Comparison of ENCODE assay signal across 7 cellular contexts in the genomic region with DNA sequence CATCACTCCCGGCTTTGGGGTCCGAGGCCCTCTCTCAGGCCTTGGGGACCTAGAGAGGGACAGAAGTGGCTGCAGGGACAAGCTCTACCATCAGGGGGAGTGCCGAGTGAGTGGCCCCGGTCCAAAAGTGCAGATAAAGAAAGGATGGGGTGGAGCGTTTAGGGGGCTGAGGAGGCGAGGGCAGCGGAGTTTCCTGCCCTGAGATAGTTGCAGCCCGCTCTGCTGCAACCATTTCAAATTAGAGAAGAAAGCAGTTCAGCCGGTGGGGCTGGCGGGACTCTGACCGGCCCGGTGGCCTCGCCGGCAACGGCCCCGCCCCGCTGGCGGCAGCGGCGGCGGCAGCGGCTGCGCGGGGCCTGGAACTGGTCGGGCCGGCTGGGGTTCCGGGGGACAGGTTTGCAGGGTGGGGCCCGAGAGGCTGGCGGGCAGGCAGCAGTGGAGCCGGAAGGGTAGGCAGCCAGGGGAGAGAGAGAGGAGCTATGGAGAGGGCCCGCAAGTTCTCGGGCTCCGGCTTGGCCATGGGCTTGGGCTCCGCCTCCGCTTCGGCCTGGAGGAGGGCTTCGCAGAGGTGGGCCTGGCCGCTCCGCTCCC. TPM values are rescaled to one million over a fixed set of nuclear protein-coding genes. Genes with fewer than 3 reads are reported as not detected.
DNase-seq lines count a peak whose midpoint lies in the region; ATAC-seq, FAIRE-seq and TF ChIP-seq lines count a peak whose summit lies in the region.

No MANE protein-coding gene starts in this region.

- no peaks in the 10 kb centered on the region for H3K9me3 Mint-ChIP-seq in activated CD8-positive, alpha-beta memory T cell treated with anti-CD3 and anti-CD28 coated beads, Interleukin-2, amount 10 ng/mL, durations not matched to agents 7 days and 5 days (ENCODE audit: low read depth)

- H3K36me3 ChIP-seq in muscle layer of duodenum (ENCODE audit: control insufficient read depth in 1 of 2, insufficient read depth in 2 of 2, low read length in 2 of 2), result no peaks in the 10 kb centered on the region
- H3K36me3 ChIP-seq in thymus (ENCODE audit: control insufficient read depth, insufficient read depth), result no peaks in the 10 kb centered on the region

- H3K9me3 ChIP-seq in muscle layer of duodenum (ENCODE audit: control insufficient read depth in 1 of 2, low read length in 2 of 2) (no peaks in the 10 kb centered on the region), thymus (ENCODE audit: control insufficient read depth) (no peaks in the 10 kb centered on the region)

- DNase-seq in GM12891 (ENCODE audit: insufficient read length, low spot score) (no peak), NCI-H2196 treated with DMSO at 0.1 percent for 48 hours (lab: John Stamatoyannopoulos, UW; ENCODE audit: unreplicated experiment) (peak; percentile 6), epithelial cell of esophagus (ENCODE audit: low read depth) (peak; percentile 45)
- DNase-seq in activated CD8-positive, alpha-beta memory T cell treated with anti-CD3 and anti-CD28 coated beads, Interleukin-2, amount 10 ng/mL, durations not matched to agents 7 days and 5 days, result peak; percentile 77

- H3K27me3 ChIP-seq in muscle layer of duodenum (ENCODE audit: low read depth, low read length) (no peaks in the 10 kb centered on the region), thymus (ENCODE audit: control insufficient read depth, insufficient read depth) (no peaks in the 10 kb centered on the region)

- H3K36me3 Mint-ChIP-seq in activated CD8-positive, alpha-beta memory T cell treated with anti-CD3 and anti-CD28 coated beads, Interleukin-2, amount 10 ng/mL, durations not matched to agents 7 days and 5 days, result peaks cover 13% of the 10 kb centered on the region

- peaks cover 41% of the 10 kb centered on the region for H3K4me1 Mint-ChIP-seq in activated CD8-positive, alpha-beta memory T cell treated with anti-CD3 and anti-CD28 coated beads, Interleukin-2, amount 10 ng/mL, durations not matched to agents 7 days and 5 days

- no peak for TF ChIP-seq POLR2A in GM12891 (IDR thresholded peaks at IDR 0.05; ENCODE audit: low read depth, low read length)

- peak; percentile 62 for ATAC-seq in HG02798 (IDR thresholded peaks at IDR 0.05; ENCODE audit: poor library complexity, unreplicated experiment)
- ATAC-seq in activated CD8-positive, alpha-beta memory T cell treated with anti-CD3 and anti-CD28 coated beads, Interleukin-2, amount 10 ng/mL, durations not matched to agents 7 days and 5 days, result peak; percentile 47

- peak overlapping the region; percentile 50 for H3K4me3 ChIP-seq in epithelial cell of esophagus (ENCODE audit: low read length)
- peak overlapping the region; percentile 50 to 67 for H3K4me3 ChIP-seq in muscle layer of duodenum (ENCODE audit: low read depth in 1 of 2, low read length in 2 of 2)
- peak overlapping the region; percentile 42 for H3K4me3 ChIP-seq in thymus (ENCODE audit: low read length)

- H3K27me3 Mint-ChIP-seq in activated CD8-positive, alpha-beta memory T cell treated with anti-CD3 and anti-CD28 coated beads, Interleukin-2, amount 10 ng/mL, durations not matched to agents 7 days and 5 days, result no peaks in the 10 kb centered on the region

- no peak overlapping the region for H3K27ac ChIP-seq in muscle layer of duodenum (ENCODE audit: low read length)
- H3K27ac ChIP-seq in thymus (ENCODE audit: low read depth), result no peak overlapping the region

- CTCF ChIA-PET in activated CD8-positive, alpha-beta memory T cell treated with anti-CD3 and anti-CD28 coated beads, Interleukin-2, amount 10 ng/mL, durations not matched to agents 7 days and 5 days (lab: Charles Lee), result interaction anchor here (0.6 to 4.9 kb wide), 9 partner anchors 9 to 306 kb away, joined by 3 to 26 read pairs (median 3); no protein-coding TSS in a partner anchor

- peak overlapping the region; percentile 82 for H3K4me3 Mint-ChIP-seq in activated CD8-positive, alpha-beta memory T cell treated with anti-CD3 and anti-CD28 coated beads, Interleukin-2, amount 10 ng/mL, durations not matched to agents 7 days and 5 days

- 3% methylated on average over 39 of the region's 39 CpGs for WGBS in thymus

- TF ChIP-seq CTCF in epithelial cell of esophagus (IDR thresholded peaks at IDR 0.05; ENCODE audit: insufficient read depth, low read depth, low read length, missing control alignments), result peak; percentile 64

- peak; percentile 91 for FAIRE-seq in GM12891 (lab: Jason Lieb, UNC)

- H3K4me1 ChIP-seq in muscle layer of duodenum (ENCODE audit: control insufficient read depth in 1 of 2, insufficient read depth in 2 of 2, low read length in 2 of 2), result peaks cover 0 to 6% of the 10 kb centered on the region in 2 donors
- H3K4me1 ChIP-seq in thymus (ENCODE audit: control insufficient read depth, insufficient read depth, low read length), result no peaks in the 10 kb centered on the region

- peak overlapping the region; percentile 91 for H3K27ac Mint-ChIP-seq in activated CD8-positive, alpha-beta memory T cell treated with anti-CD3 and anti-CD28 coated beads, Interleukin-2, amount 10 ng/mL, durations not matched to agents 7 days and 5 days

TF ChIP-seq in GM12891, 5 proteins besides CTCF, POLR2A, EP300 and RAD21:
- TF ChIP-seq TAF1 (IDR thresholded peaks at IDR 0.05; ENCODE audit: low read depth, low read length), result no peak
- no peak for TF ChIP-seq POLR2AphosphoS5 (IDR thresholded peaks at IDR 0.05; ENCODE audit: low read depth, low read length)
- TF ChIP-seq SPI1 (IDR thresholded peaks at IDR 0.05; ENCODE audit: low read depth, low read length), result no peak
- no peak for TF ChIP-seq PAX5 (IDR thresholded peaks at IDR 0.05; ENCODE audit: insufficient read depth, low read length, severe bottlenecking)
- TF ChIP-seq POU2F2 (IDR thresholded peaks at IDR 0.05; ENCODE audit: low read depth, low read length), result no peak

RNA-seq across cellular contexts. Expression of gene DLG3, which starts 7.6 kb away (rescaled TPM):
- 0.47 TPM for polyA plus RNA-seq in GM12891 (2012; ENCODE audit: low read depth, missing spikeins)
- 10 to 100 TPM; 39.6 to 48.8 TPM for total RNA-seq in activated CD8-positive, alpha-beta memory T cell treated with anti-CD3 and anti-CD28 coated beads, Interleukin-2, amount 10 ng/mL, durations not matched to agents 7 days and 5 days
- 4.8 TPM for polyA plus RNA-seq in thymus

RNA-seq across cellular contexts. Expression of gene GDPD2, which starts 29.1 kb away (rescaled TPM):
- not detected for polyA plus RNA-seq in GM12891 (2012; ENCODE audit: low read depth, missing spikeins)
- total RNA-seq in activated CD8-positive, alpha-beta memory T cell treated with anti-CD3 and anti-CD28 coated beads, Interleukin-2, amount 10 ng/mL, durations not matched to agents 7 days and 5 days, result under 1 TPM in 1 of 2 experiments, not detected in 1; 0.26 TPM
- polyA plus RNA-seq in thymus, result 0.09 TPM
